ENCODE assay signal across 11 cellular contexts in genomic region chr1:86155061-86155806, GRCh38. TPM values are rescaled to one million over a fixed set of nuclear protein-coding genes. Genes with fewer than 3 reads are reported as not detected.
DNase-seq lines count a peak whose midpoint lies in the region; ATAC-seq and TF ChIP-seq lines count a peak whose summit lies in the region.
"Had no signal": no experiment of that assay in that cellular context is flagged by ENCODE, and none has a peak within 500 bp of the region (broad histone marks: within the 10 kb centered on the region; RNA-seq: fewer than 3 reads in every experiment).

No MANE protein-coding gene starts in this region.

- no peak overlapping the region for H3K27ac Mint-ChIP-seq in stimulated activated memory B cell treated with anti-CD40 and anti-IgM and Interleukin-4, amounts not matched to agents 10 μg/mL and 1 μg/mL and 100 μg/mL, for 72 hours
- H3K27ac Mint-ChIP-seq: activated T-cell treated with anti-CD3 and anti-CD28 coated beads, Interleukin-2, amount 50 U/mL, for 72 hours; naive B cell had no signal

- peak overlapping the region; percentile 29 for H3K27ac ChIP-seq in GM23248

- in situ Hi-C loops in GM23248 (cut with MboI) = no loop called here

- DNase-seq in GM23248 (peak; percentile 59), cardiac fibroblast (ENCODE audit: low read depth in 2 of 2) (peak; percentile 17 to 32), iris pigment epithelial cell (ENCODE audit: low read depth) (peak; percentile 37), SW480 (ENCODE audit: low spot score) (no peak), NCI-H2171 treated with DMSO at 0.1 percent for 48 hours (lab: John Stamatoyannopoulos, UW) (no peak), foreskin melanocyte (no peak), NCI-H2029 (lab: John Stamatoyannopoulos, UW) (no peak)
- DNase-seq: activated T-cell treated with anti-CD3 and anti-CD28 coated beads, Interleukin-2, amount 50 U/mL, for 72 hours; naive B cell; NCI-H2227 treated with DMSO at 0.1 percent for 48 hours had no signal

- 8 to 11% methylated on average over 28 to 33 of the region's 42 CpGs for WGBS in GM23248 (ENCODE audit: low coverage in 1 of 2, low lambda C conversion rate in 2 of 2, missing lambda C conversion rate in 2 of 2), 2 experiments

- no peaks in the 10 kb centered on the region for H4K20me1 ChIP-seq in GM23248 (ENCODE audit: insufficient read depth)

- H3K36me3 ChIP-seq in GM23248 (ENCODE audit: low read depth) = no peaks in the 10 kb centered on the region

- H3K4me3 ChIP-seq in GM23248 (peak overlapping the region; percentile 63), cardiac fibroblast (replicated peaks in 1 of 2; ENCODE audit: low read depth in 2 of 2, low read length in 2 of 2) (peak overlapping the region; percentile 32 to 43)

- H3F3A ChIP-seq in GM23248 (ENCODE audit: insufficient read depth) = peaks cover 19% of the 10 kb centered on the region

- no peaks in the 10 kb centered on the region for H3K9me2 ChIP-seq in GM23248 (ENCODE audit: insufficient read depth)

- H3K9me3 Mint-ChIP-seq in stimulated activated memory B cell treated with anti-CD40 and anti-IgM and Interleukin-4, amounts not matched to agents 10 μg/mL and 1 μg/mL and 100 μg/mL, for 72 hours = peaks cover 5% of the 10 kb centered on the region

- no peaks in the 10 kb centered on the region for H3K4me1 Mint-ChIP-seq in stimulated activated memory B cell treated with anti-CD40 and anti-IgM and Interleukin-4, amounts not matched to agents 10 μg/mL and 1 μg/mL and 100 μg/mL, for 72 hours

- H3K27me3 ChIP-seq in GM23248 (replicated peaks; ENCODE audit: insufficient read depth) = no peaks in the 10 kb centered on the region

- no peaks in the 10 kb centered on the region for H3K9me3 ChIP-seq in GM23248 (ENCODE audit: low read depth)

- TF ChIP-seq CTCF in cardiac fibroblast (IDR thresholded peaks at IDR 0.05; ENCODE audit: low read depth, low read length) = no peak

- no peaks in the 10 kb centered on the region for H3K79me2 ChIP-seq in GM23248 (ENCODE audit: insufficient read depth)

- H2AFZ ChIP-seq in GM23248 = peak overlapping the region; percentile 89

- H3K4me3 Mint-ChIP-seq in stimulated activated memory B cell treated with anti-CD40 and anti-IgM and Interleukin-4, amounts not matched to agents 10 μg/mL and 1 μg/mL and 100 μg/mL, for 72 hours = no peak overlapping the region

- H3K4me1 ChIP-seq in GM23248 (ENCODE audit: insufficient read depth) = peaks cover 34% of the 10 kb centered on the region

- no peaks in the 10 kb centered on the region for H3K36me3 Mint-ChIP-seq in stimulated activated memory B cell treated with anti-CD40 and anti-IgM and Interleukin-4, amounts not matched to agents 10 μg/mL and 1 μg/mL and 100 μg/mL, for 72 hours

- peaks cover 41% of the 10 kb centered on the region for H3K27me3 Mint-ChIP-seq in stimulated activated memory B cell treated with anti-CD40 and anti-IgM and Interleukin-4, amounts not matched to agents 10 μg/mL and 1 μg/mL and 100 μg/mL, for 72 hours

- peak; percentile 18 for ATAC-seq in stimulated activated memory B cell treated with anti-CD40 and anti-IgM and Interleukin-4, amounts not matched to agents 10 μg/mL and 1 μg/mL and 100 μg/mL, for 72 hours

- peak overlapping the region; percentile 81 for H3K4me2 ChIP-seq in GM23248 (ENCODE audit: unreplicated experiment)

- H3K9ac ChIP-seq in GM23248 = no peak overlapping the region

RNA-seq across cellular contexts. Expression of gene COL24A1, which starts 1.3 kb away (rescaled TPM):
- total RNA-seq in GM23248 (2014; rRNA removed; shearing (Covaris generic)) = 0.22 and 0.25 TPM in 2 replicates
- 0.22 and 0.23 TPM in 2 replicates for polyA plus RNA-seq in GM23248 (2016; fragmentation: Nextera tagmentation; extraction: Ambion mirVana)

Comparison
In these comparisons a context has a peak if more than half of its experiments do, and no peak if none do; other contexts are left out.
1. DNase-seq: peak in GM23248 (single experiment), cardiac fibroblast (2 of 2) and iris pigment epithelial cell (single experiment); none in SW480 (single experiment), NCI-H2171 treated with DMSO at 0.1 percent for 48 hours (single experiment), foreskin melanocyte (single experiment) and NCI-H2029 (single experiment).